Comparison of ENCODE assay signal across 18 cellular contexts in the genomic region with DNA sequence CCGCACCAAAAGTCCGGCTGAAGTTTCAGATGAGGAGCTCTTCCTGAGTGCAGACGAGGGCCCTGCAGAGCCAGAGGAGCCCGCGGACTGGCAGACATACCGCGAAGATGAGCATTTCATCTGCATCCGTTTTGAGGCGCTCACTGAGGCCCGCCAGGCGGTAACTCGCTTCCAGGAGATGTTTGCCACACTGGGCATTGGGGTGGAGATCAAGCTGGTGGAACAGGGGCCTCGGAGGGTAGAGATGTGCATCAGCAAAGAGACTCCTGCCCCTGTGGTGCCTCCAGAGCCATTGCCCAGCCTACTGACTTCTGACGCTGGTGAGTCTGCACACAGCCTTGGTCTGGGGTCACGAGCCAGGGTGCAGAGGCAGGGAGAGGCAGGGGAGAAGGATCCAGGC.
"Had no signal": no experiment of that assay in that cellular context is flagged by ENCODE, and none has a peak within 500 bp of the region (broad histone marks: within the 10 kb centered on the region; RNA-seq: fewer than 3 reads in every experiment).

No MANE protein-coding gene starts in this region.

- H3K4me1 ChIP-seq: esophagus squamous epithelium, gastroesophageal sphincter, pancreas, tibial artery, upper lobe of right lung, vagina had no signal

- H3K9me3 ChIP-seq: esophagus squamous epithelium, pancreas, vagina had no signal

- H3K27me3 ChIP-seq: esophagus squamous epithelium, gastroesophageal sphincter, pancreas, tibial artery, upper lobe of right lung, vagina had no signal

- DNase-seq: dermis blood vessel endothelial cell; esophagus squamous epithelium; foreskin fibroblast; glutamatergic neuron; islet precursor cell; mammary epithelial cell; nucleus accumbens; small intestine; stimulated activated CD4-positive, alpha-beta T cell treated with anti-CD3 and anti-CD28 coated beads, Interleukin-4, amount 100 ng/mL, for 1 hour; stimulated activated CD8-positive, alpha-beta memory T cell treated with anti-CD3 and anti-CD28 coated beads, Interleukin-4, amount 100 ng/mL, for 48 hours; stimulated activated naive CD8-positive, alpha-beta T cell treated with anti-CD3 and anti-CD28 coated beads, Interleukin-15, Interleukin-2, amounts not matched to agents 100 U/mL and 50 U/mL, for 24 hours; upper lobe of right lung had no signal

- ATAC-seq: gastroesophageal sphincter; natural killer cell; pancreas; stimulated activated effector memory CD8-positive, alpha-beta T cell treated with anti-CD3 and anti-CD28 coated beads, Interleukin-12 subunit alpha, Interleukin-12 subunit beta, amount 100 ng/mL, for 72 hours; stimulated activated naive CD8-positive, alpha-beta T cell treated with anti-CD3 and anti-CD28 coated beads, Interleukin-15, Interleukin-2, amounts not matched to agents 100 U/mL and 50 U/mL, for 24 hours; upper lobe of right lung had no signal

- H3K27ac ChIP-seq: esophagus squamous epithelium, gastroesophageal sphincter, pancreas, tibial artery, upper lobe of right lung, vagina had no signal

- H3K4me3 ChIP-seq: esophagus squamous epithelium, gastroesophageal sphincter, pancreas, tibial artery, upper lobe of right lung, vagina had no signal
